In genomic region chr4:159071178-159071968, GRCh38 we compare ENCODE assay signal across 10 cellular contexts. TPM values are rescaled to one million over a fixed set of nuclear protein-coding genes. Genes with fewer than 3 reads are reported as not detected.
DNase-seq lines count a peak whose midpoint lies in the region; ATAC-seq and TF ChIP-seq lines count a peak whose summit lies in the region.
"Had no signal": no experiment of that assay in that cellular context is flagged by ENCODE, and none has a peak within 500 bp of the region (broad histone marks: within the 10 kb centered on the region; RNA-seq: fewer than 3 reads in every experiment).

No MANE protein-coding gene starts in this region.

- intact Hi-C loops in mammary epithelial cell (cut with micrococcal nuclease) (loop anchor here (5.0 kb wide), 1 partner anchor 64 kb away; no protein-coding TSS in a partner anchor), spleen (cut with DNase I; ENCODE audit: low total_unique reads) (no loop called here)

- dilution Hi-C loops in mammary epithelial cell (cut with HindIII; ENCODE audit: low sequenced_read_pairs), result no loop called here

- no peaks in the 10 kb centered on the region for H3K79me2 ChIP-seq in mammary epithelial cell (ENCODE audit: insufficient read depth, low read length)

- peak overlapping the region; percentile 96 for H3K27ac ChIP-seq in mammary epithelial cell (ENCODE audit: insufficient read depth, low read depth, low read length)
- no peak overlapping the region for H3K27ac ChIP-seq in spleen

- H4K20me1 ChIP-seq in mammary epithelial cell (ENCODE audit: insufficient read depth, low read length), result no peaks in the 10 kb centered on the region

- no TSS peak for BruUV-seq in mammary epithelial cell (replicated peaks; lab: Mats Ljungman, UMichigan)

- DNase-seq in mammary epithelial cell (peak; percentile 85), inferior parietal cortex (ENCODE audit: extremely low spot score) (peak; percentile 63), superior temporal gyrus (ENCODE audit: extremely low spot score) (peak; percentile 66), spleen (no peak), NCI-H510A (lab: John Stamatoyannopoulos, UW) (no peak)
- DNase-seq: NCI-H345, T-helper 1 cell had no signal

- no peak for TF ChIP-seq RAD21 in Ishikawa (IDR thresholded peaks at IDR 0.05; ENCODE audit: low read depth)

- H3K4me1 ChIP-seq in mammary epithelial cell (ENCODE audit: insufficient read depth, low read length), result peaks cover 39% of the 10 kb centered on the region
- no peaks in the 10 kb centered on the region for H3K4me1 ChIP-seq in spleen

- no peak for TF ChIP-seq POLR2A in spleen (IDR thresholded peaks at IDR 0.05)

- H3K4me3 ChIP-seq in mammary epithelial cell (replicated peaks in 1 of 3; ENCODE audit: insufficient read depth in 1 of 3, low read depth in 2 of 3, low read length in 3 of 3) (peak overlapping the region in 1 of 3 experiments; percentile 4), spleen (no peak overlapping the region)

- in situ Hi-C loops in mammary epithelial cell (cut with MboI; ENCODE audit: low sequenced_read_pairs in 2 of 2), result no loop called here

- H3K4me2 ChIP-seq in mammary epithelial cell (ENCODE audit: insufficient read depth, low read depth, low read length), result peak overlapping the region; percentile 63

- H3K36me3 ChIP-seq in mammary epithelial cell (ENCODE audit: insufficient read depth, low read length) (no peaks in the 10 kb centered on the region), spleen (no peaks in the 10 kb centered on the region)

- H3K27me3 ChIP-seq in mammary epithelial cell (ENCODE audit: insufficient read depth, low read length), result no peaks in the 10 kb centered on the region
- no peaks in the 10 kb centered on the region for H3K27me3 ChIP-seq in spleen (replicated peaks in 1 of 7)

- H3K9me3 ChIP-seq in mammary epithelial cell (replicated peaks; ENCODE audit: insufficient read depth, low read length) (no peaks in the 10 kb centered on the region), spleen (no peaks in the 10 kb centered on the region)

- peak overlapping the region; percentile 69 for H3K9ac ChIP-seq in mammary epithelial cell (ENCODE audit: insufficient read depth, low read length)

- H2AFZ ChIP-seq in mammary epithelial cell (ENCODE audit: low read depth, low read length), result peak overlapping the region; percentile 60

- ATAC-seq in GM21576 (IDR thresholded peaks at IDR 0.05; ENCODE audit: unreplicated experiment), result no peak
- ATAC-seq in HG03439 (IDR thresholded peaks at IDR 0.05; ENCODE audit: unreplicated experiment), result no peak

- no peak for TF ChIP-seq EP300 in Ishikawa (IDR thresholded peaks at IDR 0.05; ENCODE audit: borderline replicate concordance)

- CTCF ChIA-PET in mammary epithelial cell (lab: Charles Lee; ENCODE audit: low non-redundant PET), result no interaction called here

- 0% methylated on average over 1 of the region's 1 CpG for WGBS in mammary epithelial cell (ENCODE audit: low coverage, missing lambda C conversion rate)
- 78 to 92% (median 89%) methylated on average over 1 of the region's 1 CpG for WGBS in spleen, 5 donors

- no peak for TF ChIP-seq CTCF in mammary epithelial cell (conservative IDR thresholded peaks at IDR 0.05 in 1 of 2, IDR thresholded peaks at IDR 0.05 in 1 of 2; ENCODE audit: extremely low read depth in 1 of 2, insufficient read depth in 1 of 2, low read depth in 1 of 2, low read length in 2 of 2)
- TF ChIP-seq CTCF in spleen (IDR thresholded peaks at IDR 0.05 in 8 of 11, conservative IDR thresholded peaks at IDR 0.05 in 3 of 11), result no peak

TF ChIP-seq in Ishikawa, 13 proteins besides CTCF, POLR2A, EP300 and RAD21:
- TF ChIP-seq NFIC (IDR thresholded peaks at IDR 0.05) (no peak), TCF12 (IDR thresholded peaks at IDR 0.05; ENCODE audit: low read depth) (peak; percentile 50; the same call in 1 of the 2 replicates), REST (IDR thresholded peaks at IDR 0.05; ENCODE audit: low read depth) (no peak), TEAD4 (IDR thresholded peaks at IDR 0.05) (peak; percentile 26; the same call in 1 of the 2 replicates), EGR1 (IDR thresholded peaks at IDR 0.05) (no peak)

RNA-seq across cellular contexts. Expression of gene RAPGEF2, which starts 31.5 kb away (rescaled TPM):
- 10 to 100 TPM; 23.4 to 47.2 TPM for total RNA-seq in mammary epithelial cell
- polyA plus RNA-seq in mammary epithelial cell, result 16.4 TPM
- 28.6 TPM for polyA minus RNA-seq in mammary epithelial cell
- total RNA-seq in spleen, result 100 to 1,000 TPM in 5 of 7 donors, 10 to 100 TPM in 2; 77.9 to 115 (median 105) TPM
- 10 to 100 TPM in 1 of 3 donors, 1 to 10 TPM in 2; 4.4 to 10.6 (median 5.2) TPM for polyA plus RNA-seq in spleen

Comparison
In these comparisons a context has a peak if more than half of its experiments do, and no peak if none do; other contexts are left out.
1. DNase-seq: peak in mammary epithelial cell (single experiment), inferior parietal cortex (single experiment) and superior temporal gyrus (single experiment); none in spleen (single experiment) and NCI-H510A (single experiment).